ENCODE assay signal across 9 cellular contexts in the genomic region with DNA sequence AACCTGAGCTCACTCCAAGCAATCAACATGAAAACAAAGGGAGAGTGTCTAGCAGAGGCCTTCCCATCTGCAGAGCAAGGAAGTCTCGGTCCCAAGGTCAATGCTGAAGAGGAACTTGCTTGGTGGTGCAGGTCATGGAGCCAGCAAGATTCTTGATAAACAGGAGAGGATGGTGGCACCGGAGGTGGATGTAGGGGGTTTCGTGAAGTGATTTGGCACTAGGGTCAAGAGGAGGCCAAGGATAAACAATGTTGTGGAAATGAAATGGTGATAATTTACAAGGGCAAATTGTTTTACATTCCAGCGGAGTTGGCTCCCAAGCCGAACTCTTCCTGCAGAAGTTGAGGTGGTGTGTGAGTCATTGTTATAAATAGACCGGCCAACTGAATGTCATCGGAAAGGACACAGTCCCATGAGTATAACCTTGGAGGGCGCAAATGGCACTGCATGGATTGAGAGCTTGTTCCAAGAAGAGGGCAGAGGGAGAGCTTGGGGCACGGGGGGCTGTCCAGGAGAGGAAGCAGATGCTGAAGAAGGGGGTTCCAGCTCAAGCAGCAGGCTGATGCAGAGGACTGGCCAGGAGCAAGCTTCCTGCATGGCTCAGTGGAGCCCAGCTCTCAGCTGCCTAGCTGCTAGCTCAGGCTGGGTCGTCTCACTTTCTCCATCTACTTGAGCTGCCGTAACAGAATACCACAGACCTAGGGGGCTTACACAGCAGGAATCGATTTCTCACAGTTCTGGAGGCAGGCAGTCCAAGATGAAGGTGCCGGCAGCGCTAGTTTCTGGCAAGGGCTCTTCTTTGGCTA.
A peak's percentile ranks its signal among the peaks of the same experiment; 100 is the strongest.
DNase-seq lines count a peak whose midpoint lies in the region; ATAC-seq and TF ChIP-seq lines count a peak whose summit lies in the region.
"Had no signal": no experiment of that assay in that cellular context is flagged by ENCODE, and none has a peak within 500 bp of the region (broad histone marks: within the 10 kb centered on the region; RNA-seq: fewer than 3 reads in every experiment).

No MANE protein-coding gene starts in this region.

- H3K27me3 ChIP-seq in brain microvascular endothelial cell (replicated peaks) (no peaks in the 10 kb centered on the region), upper lobe of right lung (no peaks in the 10 kb centered on the region)

- DNase-seq in M059J (ENCODE audit: low read depth) (peak; percentile 97), brain microvascular endothelial cell (peak; percentile 68), left kidney (ENCODE audit: low read depth, low spot score) (peak; percentile 16), upper lobe of right lung (no peak), HuH-7 (ENCODE audit: low spot score) (no peak), DMS 273 treated with DMSO at 0.1 percent for 48 hours (lab: John Stamatoyannopoulos, UW) (no peak)
- DNase-seq: activated naive CD4-positive, alpha-beta T cell treated with Interleukin-2 at 50 U/mL for 16 hours; NCI-H1105 treated with DMSO at 0.1 percent for 48 hours had no signal

- TF ChIP-seq CTCF in brain microvascular endothelial cell (IDR thresholded peaks at IDR 0.05; ENCODE audit: low read depth, low read length, missing control alignments) (no peak), upper lobe of right lung (IDR thresholded peaks at IDR 0.05) (no peak)

- intact Hi-C loops in upper lobe of right lung (cut with DNase I) = no loop called here

- no peaks in the 10 kb centered on the region for H3K36me3 ChIP-seq in brain microvascular endothelial cell (replicated peaks)
- no peaks in the 10 kb centered on the region for H3K36me3 ChIP-seq in upper lobe of right lung

- no peak overlapping the region for H3K4me3 ChIP-seq in brain microvascular endothelial cell (ENCODE audit: low read depth, low read length)
- no peak overlapping the region for H3K4me3 ChIP-seq in upper lobe of right lung

- no peaks in the 10 kb centered on the region for H3K4me1 ChIP-seq in upper lobe of right lung

- peak overlapping the region; percentile 29 for H3K27ac ChIP-seq in brain microvascular endothelial cell
- no peak overlapping the region for H3K27ac ChIP-seq in upper lobe of right lung

- H3K9me3 ChIP-seq in upper lobe of right lung = no peaks in the 10 kb centered on the region

- peak; percentile 49 for ATAC-seq in upper lobe of right lung
- no peak for ATAC-seq in GM18520 (IDR thresholded peaks at IDR 0.05; ENCODE audit: unreplicated experiment)

- in situ Hi-C loops in brain microvascular endothelial cell (cut with HindIII; ENCODE audit: low pct_ligation_motif_present, low sequenced_read_pairs) = no loop called here

Comparison
In these comparisons a context has a peak if more than half of its experiments do, and no peak if none do; other contexts are left out.
1. DNase-seq: peak in M059J (single experiment), brain microvascular endothelial cell (single experiment) and left kidney (single experiment); none in upper lobe of right lung (single experiment), HuH-7 (single experiment) and DMS 273 treated with DMSO at 0.1 percent for 48 hours (single experiment).